Comparison of ENCODE assay signal across 8 cellular contexts in the genomic region with DNA sequence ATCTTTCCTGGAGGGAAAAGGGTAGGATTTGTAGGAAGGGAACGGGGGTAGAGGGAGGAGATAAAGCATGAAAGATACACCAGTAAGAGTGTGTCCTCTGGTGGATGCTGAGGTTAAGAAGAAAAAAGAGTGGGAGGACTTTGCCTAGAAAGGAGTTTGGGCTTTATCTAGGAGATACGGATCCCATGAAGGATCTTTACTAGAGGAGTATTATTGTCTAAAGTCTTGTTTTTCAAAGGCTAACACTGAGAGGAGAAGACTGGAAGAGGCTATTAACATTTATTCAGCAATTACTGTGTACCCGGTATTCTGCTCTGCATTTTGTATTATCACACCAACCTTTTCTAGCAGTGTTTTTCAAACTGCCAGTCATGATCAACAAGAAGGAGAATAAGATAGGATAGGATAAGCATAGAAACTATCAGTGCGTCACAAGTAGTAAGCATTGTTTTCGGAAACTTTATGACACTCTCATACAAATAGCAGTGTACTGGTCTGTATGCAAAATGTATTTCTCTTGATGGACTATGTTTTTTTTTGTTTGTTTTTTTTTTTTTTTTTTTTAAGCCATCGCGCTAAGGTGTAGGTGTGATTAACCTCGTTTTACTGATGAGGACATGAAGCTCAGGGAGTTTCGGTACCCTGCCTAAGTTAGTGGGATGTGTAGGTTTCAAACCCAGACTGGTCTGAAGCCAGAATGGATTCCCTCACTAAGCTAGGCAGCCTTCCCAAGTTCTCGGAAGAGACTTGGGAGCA. TPM values are rescaled to one million over a fixed set of nuclear protein-coding genes. Genes with fewer than 3 reads are reported as not detected.
DNase-seq lines count a peak whose midpoint lies in the region; ATAC-seq, FAIRE-seq and TF ChIP-seq lines count a peak whose summit lies in the region.

No MANE protein-coding gene starts in this region.

- no peak for TF ChIP-seq POLR2A in GM18505 (IDR thresholded peaks at IDR 0.05; ENCODE audit: borderline replicate concordance, extremely low read depth, insufficient read depth, insufficient read length)
- no peak for TF ChIP-seq POLR2A in GM12892 (IDR thresholded peaks at IDR 0.05; ENCODE audit: low read depth, low read length)

- FAIRE-seq in GM12892 (lab: Jason Lieb, UNC), result no peak

- WGBS in lung, 2 donors, result 42% methylated on average over 10 of the region's 10 CpGs

- H3K27me3 ChIP-seq in lung (ENCODE audit: control insufficient read depth, insufficient read depth), result no peaks in the 10 kb centered on the region

- no peaks in the 10 kb centered on the region for H3K9me3 Mint-ChIP-seq in activated naive CD4-positive, alpha-beta T cell treated with anti-CD3 and anti-CD28 coated beads, Interleukin-2, amount 50 U/mL, for 24 hours
- H3K9me3 Mint-ChIP-seq in brain (no peaks in the 10 kb centered on the region), type B pancreatic cell (no peaks in the 10 kb centered on the region)

- no peaks in the 10 kb centered on the region for H3K27me3 Mint-ChIP-seq in activated naive CD4-positive, alpha-beta T cell treated with anti-CD3 and anti-CD28 coated beads, Interleukin-2, amount 50 U/mL, for 24 hours
- H3K27me3 Mint-ChIP-seq in brain (peaks cover 14% of the 10 kb centered on the region), type B pancreatic cell (no peaks in the 10 kb centered on the region)

- TF ChIP-seq CTCF in brain (conservative IDR thresholded peaks at IDR 0.05), result no peak
- no peak for TF ChIP-seq CTCF in lung (IDR thresholded peaks at IDR 0.05; ENCODE audit: control extremely low read depth, extremely low read depth)
- TF ChIP-seq CTCF in type B pancreatic cell (conservative IDR thresholded peaks at IDR 0.05), result no peak

- H3K4me1 ChIP-seq in lung (ENCODE audit: control insufficient read depth in 2 of 2, insufficient read depth in 2 of 2, low read length in 2 of 2), result peaks cover 3 to 13% of the 10 kb centered on the region in 2 donors

- H3K27ac ChIP-seq in lung (ENCODE audit: low read depth in 1 of 2, low read length in 1 of 2), result peak overlapping the region; percentile 75 to 96

- H3K36me3 Mint-ChIP-seq in activated naive CD4-positive, alpha-beta T cell treated with anti-CD3 and anti-CD28 coated beads, Interleukin-2, amount 50 U/mL, for 24 hours, result peaks cover 2% of the 10 kb centered on the region
- H3K36me3 Mint-ChIP-seq in brain, result no peaks in the 10 kb centered on the region
- peaks cover 6% of the 10 kb centered on the region for H3K36me3 Mint-ChIP-seq in type B pancreatic cell

- peak overlapping the region; percentile 94 for H3K4me3 Mint-ChIP-seq in activated naive CD4-positive, alpha-beta T cell treated with anti-CD3 and anti-CD28 coated beads, Interleukin-2, amount 50 U/mL, for 24 hours
- H3K4me3 Mint-ChIP-seq in brain (peak overlapping the region; percentile 96 to 99 (median 98)), type B pancreatic cell (peak overlapping the region; percentile 96)

- ATAC-seq in lung (ENCODE audit: insufficient read depth, low FRiP score) (no peak), GM18505 (IDR thresholded peaks at IDR 0.05; ENCODE audit: unreplicated experiment) (no peak)

- peak overlapping the region; percentile 100 for H3K27ac Mint-ChIP-seq in activated naive CD4-positive, alpha-beta T cell treated with anti-CD3 and anti-CD28 coated beads, Interleukin-2, amount 50 U/mL, for 24 hours
- peak overlapping the region; percentile 97 to 100 (median 98) for H3K27ac Mint-ChIP-seq in brain
- H3K27ac Mint-ChIP-seq in type B pancreatic cell, result peak overlapping the region; percentile 97

- peaks cover 46% of the 10 kb centered on the region for H3K4me1 Mint-ChIP-seq in activated naive CD4-positive, alpha-beta T cell treated with anti-CD3 and anti-CD28 coated beads, Interleukin-2, amount 50 U/mL, for 24 hours
- H3K4me1 Mint-ChIP-seq in brain (peaks cover 39% of the 10 kb centered on the region), type B pancreatic cell (ENCODE audit: unreplicated experiment) (peaks cover 25% of the 10 kb centered on the region)

- H3K4me3 ChIP-seq in lung, result peak overlapping the region; percentile 75

- H3K9me3 ChIP-seq in lung (ENCODE audit: control insufficient read depth in 2 of 2, insufficient read depth in 1 of 2, low read length in 1 of 2), result no peaks in the 10 kb centered on the region

- peaks cover 0 to under 1% of the 10 kb centered on the region in 2 donors for H3K36me3 ChIP-seq in lung (ENCODE audit: control insufficient read depth in 2 of 2, insufficient read depth in 2 of 2, low read length in 2 of 2)

- no peak for DNase-seq in activated naive CD4-positive, alpha-beta T cell (lab: John Stamatoyannopoulos, UW)
- DNase-seq in lung (ENCODE audit: low spot score) (no peak), type B pancreatic cell (ENCODE audit: extremely low spot score, unreplicated experiment) (no peak), NCI-H2029 (lab: John Stamatoyannopoulos, UW) (no peak), GM12892 (ENCODE audit: insufficient read length) (no peak)

RNA-seq across cellular contexts. Expression of gene SP2, which starts 1.4 kb away (rescaled TPM):
- polyA plus RNA-seq in brain (ENCODE audit: insufficient read depth, low read depth, low replicate concordance) (31.6 TPM), lung (10 to 100 TPM in 1 of 2 donors, 1 to 10 TPM in 1; 5.8 to 16.4 TPM)
- total RNA-seq in lung (10 to 100 TPM in 1 of 2 donors, 1 to 10 TPM in 1; 4.9 to 19.9 TPM), type B pancreatic cell (ENCODE audit: low replicate concordance) (16.9 and 22.0 TPM in 2 replicates)
- polyA plus RNA-seq in GM12892 (2012; ENCODE audit: missing spikeins), result 5.5 TPM

RNA-seq across cellular contexts. Expression of gene SP6, which starts 43.7 kb away (rescaled TPM):
- polyA plus RNA-seq in brain (ENCODE audit: insufficient read depth, low read depth, low replicate concordance) (2.5 TPM), lung (1 to 10 TPM; 2.3 to 4.4 TPM)
- total RNA-seq in lung (1 to 10 TPM; 2.5 to 4.5 TPM), type B pancreatic cell (ENCODE audit: low replicate concordance) (19.3 and 75.1 TPM in 2 replicates)
- polyA plus RNA-seq in GM12892 (2012; ENCODE audit: missing spikeins), result not detected

RNA-seq across cellular contexts. Expression of gene PNPO, which starts 46.7 kb away (rescaled TPM):
- polyA plus RNA-seq in brain (ENCODE audit: insufficient read depth, low read depth, low replicate concordance) (24.4 TPM), lung (10 to 100 TPM; 10.9 to 11.5 TPM)
- total RNA-seq in lung (10 to 100 TPM in 1 of 2 donors, 1 to 10 TPM in 1; 9.3 to 43.9 TPM), type B pancreatic cell (ENCODE audit: low replicate concordance) (12.8 and 16.3 TPM in 2 replicates)
- polyA plus RNA-seq in GM12892 (2012; ENCODE audit: missing spikeins), result 18.2 TPM

RNA-seq across cellular contexts. Expression of gene SCRN2, which starts 53.6 kb away (rescaled TPM):
- polyA plus RNA-seq in brain (ENCODE audit: insufficient read depth, low read depth, low replicate concordance) (24.3 TPM), lung (10 to 100 TPM; 22.8 to 61.7 TPM)
- total RNA-seq in lung (10 to 100 TPM; 26.7 to 37.8 TPM), type B pancreatic cell (ENCODE audit: low replicate concordance) (34.9 and 45.2 TPM in 2 replicates)
- 17.7 TPM for polyA plus RNA-seq in GM12892 (2012; ENCODE audit: missing spikeins)
